ENCODE assay signal across 16 cellular contexts in genomic region chr11:50182486-50182885, GRCh38.
DNase-seq lines count a peak whose midpoint lies in the region; ATAC-seq and TF ChIP-seq lines count a peak whose summit lies in the region.
"Had no signal": no experiment of that assay in that cellular context is flagged by ENCODE, and none has a peak within 500 bp of the region (broad histone marks: within the 10 kb centered on the region; RNA-seq: fewer than 3 reads in every experiment).

No MANE protein-coding gene starts in this region.

- peaks cover 0 to 14% (median 0%) of the 10 kb centered on the region in 12 donors for H3K4me1 ChIP-seq in heart left ventricle
- no peaks in the 10 kb centered on the region for H3K4me1 ChIP-seq in mesenchymal stem cell (ENCODE audit: control insufficient read depth, insufficient read depth, low read depth, low read length)
- H3K4me1 ChIP-seq: BE2C had no signal

- no peak overlapping the region for H2AFZ ChIP-seq in mesenchymal stem cell (ENCODE audit: low read depth, low read length)

- no peak overlapping the region for H2AK5ac ChIP-seq in mesenchymal stem cell (ENCODE audit: low read length, severe bottlenecking)

- H3K4me3 Mint-ChIP-seq in activated T-cell treated with anti-CD3 and anti-CD28 coated beads, Interleukin-2, amount 50 U/mL, for 72 hours, result no peak overlapping the region
- H3K4me3 Mint-ChIP-seq: CD4-positive, alpha-beta memory T cell; HFFc6 had no signal

- DNase-seq in MV-4-11 (lab: John Stamatoyannopoulos, UW) (peak; percentile 7), heart left ventricle (peak in 1 of 5 donors; percentile 9), mesenchymal stem cell (no peak), stromal cell of bone marrow (ENCODE audit: low read depth) (peak; percentile 69)
- DNase-seq in activated T-cell treated with anti-CD3 and anti-CD28 coated beads, Interleukin-2, amount 50 U/mL, for 72 hours, result no peak
- DNase-seq: BE2C; CD4-positive, alpha-beta memory T cell; DMS153; DMS79 treated with DMSO at 0.1 percent for 48 hours; EL; HCEC 1CT; HFFc6; IMR-90 had no signal

- no peak overlapping the region for H3K23ac ChIP-seq in mesenchymal stem cell (ENCODE audit: low read length in 2 of 2)

- WGBS in heart left ventricle, 4 donors, result 56 to 88% (median 82%) methylated on average over 2 of the region's 2 CpGs
- WGBS in mesenchymal stem cell, result 88% methylated on average over 2 of the region's 2 CpGs

- no peaks in the 10 kb centered on the region for H3K27me3 Mint-ChIP-seq in activated T-cell treated with anti-CD3 and anti-CD28 coated beads, Interleukin-2, amount 50 U/mL, for 72 hours (ENCODE audit: low read depth)
- H3K27me3 Mint-ChIP-seq: CD4-positive, alpha-beta memory T cell had no signal

- peak overlapping the region; percentile 53 for H3K9ac ChIP-seq in mesenchymal stem cell (ENCODE audit: low read length)

- H2BK5ac ChIP-seq in mesenchymal stem cell (ENCODE audit: low read depth, low read length, poor library complexity, severe bottlenecking), result no peak overlapping the region

- H3K27ac Mint-ChIP-seq in activated T-cell treated with anti-CD3 and anti-CD28 coated beads, Interleukin-2, amount 50 U/mL, for 72 hours, result no peak overlapping the region
- H3K27ac Mint-ChIP-seq: CD4-positive, alpha-beta memory T cell; HFFc6 had no signal

- H3K9me3 Mint-ChIP-seq in activated T-cell treated with anti-CD3 and anti-CD28 coated beads, Interleukin-2, amount 50 U/mL, for 72 hours, result peaks cover 13 to 14% of the 10 kb centered on the region in 2 donors

- no peak overlapping the region for H3K18ac ChIP-seq in mesenchymal stem cell (ENCODE audit: low read depth in 1 of 2, low read length in 2 of 2)

- no peak overlapping the region for H3K14ac ChIP-seq in mesenchymal stem cell (ENCODE audit: low read length in 2 of 2)

- H4K91ac ChIP-seq in mesenchymal stem cell (ENCODE audit: low read length), result no peak overlapping the region

- H2BK12ac ChIP-seq in mesenchymal stem cell (ENCODE audit: low read length in 2 of 2), result no peak overlapping the region

- H2BK120ac ChIP-seq in mesenchymal stem cell (ENCODE audit: low read depth, low read length), result no peak overlapping the region

- TF ChIP-seq CTCF in heart left ventricle (IDR thresholded peaks at IDR 0.05), result no peak

- H3K9me3 ChIP-seq in heart left ventricle, result peaks cover 0 to 6% (median 0%) of the 10 kb centered on the region in 12 donors
- no peaks in the 10 kb centered on the region for H3K9me3 ChIP-seq in mesenchymal stem cell (ENCODE audit: control insufficient read depth, low read length)
- H3K9me3 ChIP-seq: BE2C had no signal

- intact Hi-C loops in heart left ventricle (cut with DNase I), result no loop called here

- H3K4me1 Mint-ChIP-seq in activated T-cell treated with anti-CD3 and anti-CD28 coated beads, Interleukin-2, amount 50 U/mL, for 72 hours (ENCODE audit: low read depth), result no peaks in the 10 kb centered on the region
- H3K4me1 Mint-ChIP-seq: CD4-positive, alpha-beta memory T cell had no signal

- no peaks in the 10 kb centered on the region for H3K27me3 ChIP-seq in heart left ventricle
- H3K27me3 ChIP-seq in mesenchymal stem cell (ENCODE audit: control insufficient read depth in 1 of 2, insufficient read depth in 1 of 2, low read length in 2 of 2), result no peaks in the 10 kb centered on the region
- H3K27me3 ChIP-seq: BE2C had no signal

- H3K27ac ChIP-seq in heart left ventricle (no peak overlapping the region), mesenchymal stem cell (ENCODE audit: low read length, poor library complexity, severe bottlenecking) (no peak overlapping the region)
- H3K27ac ChIP-seq: C4-2B had no signal

- H3K36me3 ChIP-seq in heart left ventricle (no peaks in the 10 kb centered on the region), mesenchymal stem cell (ENCODE audit: control insufficient read depth in 1 of 2, insufficient read depth in 2 of 2, low read depth in 1 of 2, low read length in 2 of 2) (no peaks in the 10 kb centered on the region)
- H3K36me3 ChIP-seq: BE2C had no signal

- peaks cover 2 to 6% of the 10 kb centered on the region in 2 donors for H3K36me3 Mint-ChIP-seq in activated T-cell treated with anti-CD3 and anti-CD28 coated beads, Interleukin-2, amount 50 U/mL, for 72 hours (ENCODE audit: insufficient read depth in 2 of 2)
- H3K36me3 Mint-ChIP-seq: CD4-positive, alpha-beta memory T cell had no signal

- no peak overlapping the region for H3K4ac ChIP-seq in mesenchymal stem cell (ENCODE audit: low read depth in 1 of 2, low read length in 2 of 2)

- no peak overlapping the region for H2BK15ac ChIP-seq in mesenchymal stem cell (ENCODE audit: low read depth, poor library complexity, severe bottlenecking)

- H3K79me1 ChIP-seq in mesenchymal stem cell (replicated peaks; ENCODE audit: low read length, poor library complexity, severe bottlenecking), result no peaks in the 10 kb centered on the region

- no peak overlapping the region for H3K4me2 ChIP-seq in mesenchymal stem cell (ENCODE audit: low read length, poor library complexity, severe bottlenecking)

- H3K4me3 ChIP-seq in heart left ventricle (no peak overlapping the region), mesenchymal stem cell (ENCODE audit: insufficient read depth in 1 of 2, low read depth in 1 of 2, low read length in 2 of 2) (no peak overlapping the region)

- no peak for TF ChIP-seq POLR2A in heart left ventricle (IDR thresholded peaks at IDR 0.05)

- ATAC-seq in heart left ventricle (peak in 3 of 4 donors; percentile 50 to 75 (median 64)), HG03442 (IDR thresholded peaks at IDR 0.05; ENCODE audit: unreplicated experiment) (no peak), GM18870 (IDR thresholded peaks at IDR 0.05; ENCODE audit: unreplicated experiment) (no peak)
- ATAC-seq in activated T-cell treated with anti-CD3 and anti-CD28 coated beads, Interleukin-2, amount 50 U/mL, for 72 hours (replicated peaks in 1 of 2), result no peak

- no peak overlapping the region for H4K8ac ChIP-seq in mesenchymal stem cell (ENCODE audit: low read length)

Comparison
In these comparisons a context has a peak if more than half of its experiments do, and no peak if none do; other contexts are left out.
1. DNase-seq: peak in MV-4-11 (single experiment) and stromal cell of bone marrow (single experiment); none in mesenchymal stem cell (single experiment) and activated T-cell treated with anti-CD3 and anti-CD28 coated beads, Interleukin-2, amount 50 U/mL, for 72 hours (0 of 2).
2. ATAC-seq: peak in heart left ventricle (3 of 4); none in HG03442 (single experiment), GM18870 (single experiment) and activated T-cell treated with anti-CD3 and anti-CD28 coated beads, Interleukin-2, amount 50 U/mL, for 72 hours (0 of 2).